7 cellular contexts compared by ENCODE assay signal in genomic region chrX:52959011-52959360, GRCh38. TPM values are rescaled to one million over a fixed set of nuclear protein-coding genes. Genes with fewer than 3 reads are reported as not detected.
DNase-seq lines count a peak whose midpoint lies in the region; ATAC-seq, FAIRE-seq and TF ChIP-seq lines count a peak whose summit lies in the region.
"Not testable (repeated sequence)": the region's sequence is repeated elsewhere in the genome, so short reads cannot be mapped to it uniquely, and the experiment has no call there.

No MANE protein-coding gene starts in this region.

- not testable (repeated sequence) for H3K27me3 ChIP-seq in HepG2 (ENCODE audit: control insufficient read depth in 1 of 2, insufficient read depth in 2 of 2, low read length in 2 of 2)

- H3K4me3 ChIP-seq in HepG2 (replicated peaks in 1 of 3; ENCODE audit: insufficient read depth in 1 of 3, low read depth in 2 of 3, low read length in 3 of 3), result not testable (repeated sequence)

- not testable (repeated sequence) for H3K9ac ChIP-seq in HepG2 (ENCODE audit: insufficient read depth, low read depth, low read length)

- peak; percentile 54 for FAIRE-seq in HepG2 (lab: Jason Lieb, UNC)

- in situ Hi-C loops in HepG2 (cut with HindIII; ENCODE audit: extremely low pct_ligation_motif_present, low pct_unique_long_range_greater_than_20kb), result not testable (repeated sequence)

- ATAC-seq in GM18870 (IDR thresholded peaks at IDR 0.05; ENCODE audit: unreplicated experiment), result peak; percentile 30
- peak; percentile 14 for ATAC-seq in GM19463 (IDR thresholded peaks at IDR 0.05; ENCODE audit: unreplicated experiment)
- ATAC-seq in GM21737 (IDR thresholded peaks at IDR 0.05; ENCODE audit: unreplicated experiment), result peak; percentile 21
- peak; percentile 18 for ATAC-seq in HG02885 (IDR thresholded peaks at IDR 0.05; ENCODE audit: poor library complexity, unreplicated experiment)
- peak; percentile 24 for ATAC-seq in HG03175 (IDR thresholded peaks at IDR 0.05; ENCODE audit: unreplicated experiment)
- peak; percentile 17 to 18 for ATAC-seq in activated CD4-positive, CD25-positive, alpha-beta regulatory T cell treated with anti-CD3 and anti-CD28 coated beads, Interleukin-2, amount 50 U/mL, for 24 hours
- not testable (repeated sequence) for ATAC-seq in HepG2

- not testable (repeated sequence) for H3K79me2 ChIP-seq in HepG2 (ENCODE audit: insufficient read depth, low read length)

- TF ChIP-seq POLR2A in HepG2 (IDR thresholded peaks at IDR 0.05; ENCODE audit: insufficient read depth in 1 of 2, low read depth in 2 of 2, low read length in 2 of 2), result not testable (repeated sequence)

- intact Hi-C loops in HepG2 (cut with micrococcal nuclease; ENCODE audit: unreplicated experiment), result not testable (repeated sequence)

- not testable (repeated sequence) for H4K20me1 ChIP-seq in HepG2 (ENCODE audit: insufficient read depth, low read length)

- H3K4me1 ChIP-seq in HepG2 (ENCODE audit: insufficient read depth, low read length), result not testable (repeated sequence)

- not testable (repeated sequence) for H3K4me2 ChIP-seq in HepG2 (ENCODE audit: low read depth, low read length)

- POLR2A ChIA-PET in HepG2 (lab: Yijun Ruan, JAX), result not testable (repeated sequence)

- TF ChIP-seq CTCF in HepG2 (CRISPR knock-in tag; IDR thresholded peaks at IDR 0.05), result not testable (repeated sequence)

- not testable (repeated sequence) for H3K36me3 ChIP-seq in HepG2 (replicated peaks in 1 of 2; ENCODE audit: control insufficient read depth in 1 of 2, insufficient read depth in 2 of 2, low read length in 2 of 2)

- WGBS in HepG2 (ENCODE audit: low lambda C conversion rate), result no CpG with 5 or more reads among the region's 7 CpGs

- CTCF ChIA-PET in HepG2 (lab: Yijun Ruan, JAX; ENCODE audit: low intra/inter-chr PET ratio, low total read pairs), result not testable (repeated sequence)

- not testable (repeated sequence) for H2AFZ ChIP-seq in HepG2 (ENCODE audit: low read length)

- H3K27ac ChIP-seq in HepG2 (ENCODE audit: extremely low read length, insufficient read depth, low read length), result not testable (repeated sequence)

- H3K9me3 ChIP-seq in HepG2 (ENCODE audit: low read length), result not testable (repeated sequence)

- BruUV-seq in HepG2 (replicated peaks; lab: Mats Ljungman, UMichigan), result not testable (repeated sequence)

- not testable (repeated sequence) for DNase-seq in HepG2 (ENCODE audit: low spot score)

- TF ChIP-seq EP300 in HepG2 (IDR thresholded peaks at IDR 0.05; ENCODE audit: low read depth in 2 of 2, low read length in 2 of 2); HepG2 (CRISPR knock-in tag; IDR thresholded peaks at IDR 0.05; ENCODE audit: borderline replicate concordance): not testable (repeated sequence)

- not testable (repeated sequence) for TF ChIP-seq RAD21 in HepG2 (CRISPR knock-in tag; IDR thresholded peaks at IDR 0.05)

RNA-seq across cellular contexts. Expression of gene FAM156A, which starts 0.7 kb away (rescaled TPM):
- total RNA-seq in HepG2 (2016; rRNA removed; fragmentation: Illumina TruSeq; extraction: Trizol), result 7.2 and 15.4 TPM in 2 replicates
- total RNA-seq in HepG2 (2016; cell fraction: cytosol; rRNA removed; fragmentation: Illumina TruSeq; extraction: Trizol; ENCODE audit: low read depth), result 2.1 and 2.3 TPM in 2 replicates
- total RNA-seq in HepG2 (2016; cell fraction: insoluble cytoplasmic fraction; rRNA removed; fragmentation: Illumina TruSeq; extraction: Trizol), result 7.6 and 13.8 TPM in 2 replicates
- 1.9 and 5.9 TPM in 2 replicates for total RNA-seq in HepG2 (2016; cell fraction: membrane; rRNA removed; fragmentation: Illumina TruSeq; extraction: Trizol)
- total RNA-seq in HepG2 (2016; cell fraction: nucleus; rRNA removed; fragmentation: Illumina TruSeq; extraction: Trizol), result 15.4 and 17.3 TPM in 2 replicates
- 53.8 and 57.9 TPM in 2 replicates for polyA plus RNA-seq in HepG2 (2011; rRNA removed)
- 29.2 and 34.5 TPM in 2 replicates for polyA plus RNA-seq in HepG2 (2011; cell fraction: cytosol; rRNA removed)
- polyA plus RNA-seq in HepG2 (2011; cell fraction: nucleus; rRNA removed), result 350 and 359 TPM in 2 replicates
- 35.7 and 50.7 TPM in 2 replicates for polyA plus RNA-seq in HepG2 (2012)
- 0.57 and 0.66 TPM in 2 replicates for polyA plus RNA-seq in HepG2 (2016; cell fraction: cytosol; fragmentation: Illumina TruSeq; extraction: Trizol; ENCODE audit: low read depth)
- polyA plus RNA-seq in HepG2 (2016; cell fraction: insoluble cytoplasmic fraction; fragmentation: Illumina TruSeq; extraction: Trizol; ENCODE audit: low read depth), result 6.2 and 6.3 TPM in 2 replicates
- 1.8 and 2.6 TPM in 2 replicates for polyA plus RNA-seq in HepG2 (2016; cell fraction: membrane; fragmentation: Illumina TruSeq; extraction: Trizol; ENCODE audit: low read depth)
- 85.4 and 94.3 TPM in 2 replicates for polyA plus RNA-seq in HepG2 (2016; cell fraction: nucleus; fragmentation: Illumina TruSeq; extraction: Trizol; ENCODE audit: insufficient read depth, low read depth)
- polyA minus RNA-seq in HepG2 (2011; rRNA and poly(A)+ RNA removed; ENCODE audit: low replicate concordance), result 15.3 and 25.8 TPM in 2 replicates
- polyA minus RNA-seq in HepG2 (2011; cell fraction: cytosol; rRNA and poly(A)+ RNA removed), result 9.8 and 10.2 TPM in 2 replicates
- 62.5 and 68.2 TPM in 2 replicates for polyA minus RNA-seq in HepG2 (2011; cell fraction: nucleus; rRNA and poly(A)+ RNA removed)
